ENCODE assay signal across 8 cellular contexts in genomic region chr2:36785179-36785795, GRCh38.
DNase-seq lines count a peak whose midpoint lies in the region; ATAC-seq and TF ChIP-seq lines count a peak whose summit lies in the region.

No MANE protein-coding gene starts in this region.

- TF ChIP-seq POLR2A in esophagus muscularis mucosa (IDR thresholded peaks at IDR 0.05; ENCODE audit: low read depth) (no peak), stomach (IDR thresholded peaks at IDR 0.05) (no peak)

- H3K27me3 ChIP-seq in BE2C = peaks cover 5% of the 10 kb centered on the region
- H3K27me3 ChIP-seq in esophagus muscularis mucosa = no peaks in the 10 kb centered on the region
- no peaks in the 10 kb centered on the region for H3K27me3 ChIP-seq in stomach

- no peak overlapping the region for H3K4me3 ChIP-seq in BE2C (ENCODE audit: low read depth, low read length)
- no peak overlapping the region for H3K4me3 ChIP-seq in esophagus muscularis mucosa
- H3K4me3 ChIP-seq in stomach = no peak overlapping the region

- TF ChIP-seq CTCF in BE2C (IDR thresholded peaks at IDR 0.05; ENCODE audit: low read depth, low read length) (peak; percentile 98), esophagus muscularis mucosa (IDR thresholded peaks at IDR 0.05) (peak; percentile 89 to 100 (median 93)), stomach (IDR thresholded peaks at IDR 0.05) (peak in 5 of 7 experiments; percentile 81 to 97 (median 95))

- H3K4me1 Mint-ChIP-seq in natural killer cell treated with Interleukin-12 subunit alpha and Interleukin-12 subunit beta and Interleukin-15 and Interleukin-18, amount 100 ng/mL, for 72 hours (ENCODE audit: low read depth in 2 of 2) = peaks cover 20 to 28% of the 10 kb centered on the region in 2 donors

- no peak overlapping the region for H3K4me3 Mint-ChIP-seq in natural killer cell treated with Interleukin-12 subunit alpha and Interleukin-12 subunit beta and Interleukin-15 and Interleukin-18, amount 100 ng/mL, for 72 hours

- ATAC-seq in natural killer cell treated with Interleukin-12 subunit alpha and Interleukin-12 subunit beta and Interleukin-15 and Interleukin-18, amount 100 ng/mL, for 72 hours = peak; percentile 79 to 80

- no peak for TF ChIP-seq EP300 in esophagus muscularis mucosa (IDR thresholded peaks at IDR 0.05)
- TF ChIP-seq EP300 in stomach (IDR thresholded peaks at IDR 0.05) = no peak

- intact Hi-C loops in esophagus muscularis mucosa (cut with DNase I) = no loop called here
- intact Hi-C loops in stomach (cut with DNase I; ENCODE audit: low total_unique reads) = loop anchor here (10.0 kb wide), 1 partner anchor 430 kb away; the partner anchor contains the start of gene CRIM1

- WGBS in esophagus muscularis mucosa = 36% methylated on average over 5 of the region's 5 CpGs
- 26 to 35% (median 34%) methylated on average over 5 of the region's 5 CpGs for WGBS in stomach, 5 donors

- no peaks in the 10 kb centered on the region for H3K36me3 Mint-ChIP-seq in natural killer cell treated with Interleukin-12 subunit alpha and Interleukin-12 subunit beta and Interleukin-15 and Interleukin-18, amount 100 ng/mL, for 72 hours

- H3K9me3 Mint-ChIP-seq in natural killer cell treated with Interleukin-12 subunit alpha and Interleukin-12 subunit beta and Interleukin-15 and Interleukin-18, amount 100 ng/mL, for 72 hours = no peaks in the 10 kb centered on the region

- H3K4me1 ChIP-seq in BE2C = no peaks in the 10 kb centered on the region
- peaks cover 0 to 10% (median 5%) of the 10 kb centered on the region in 4 donors for H3K4me1 ChIP-seq in esophagus muscularis mucosa
- H3K4me1 ChIP-seq in stomach = peaks cover 0 to 2% (median 0%) of the 10 kb centered on the region in 4 donors

- H3K27me3 Mint-ChIP-seq in natural killer cell treated with Interleukin-12 subunit alpha and Interleukin-12 subunit beta and Interleukin-15 and Interleukin-18, amount 100 ng/mL, for 72 hours = peaks cover 6 to 8% of the 10 kb centered on the region in 2 donors

- peak; percentile 39 for DNase-seq in BE2C
- DNase-seq in GM19238 (ENCODE audit: insufficient read length, low spot score) = peak; percentile 44
- peak; percentile 73 for DNase-seq in HK-2 (ENCODE audit: unreplicated experiment)
- peak; percentile 38 for DNase-seq in NOMO-1 treated with DMSO at 0.1 percent for 48 hours (lab: John Stamatoyannopoulos, UW; ENCODE audit: unreplicated experiment)
- peak; percentile 23 for DNase-seq in activated CD8-positive, alpha-beta memory T cell treated with anti-CD3 and anti-CD28 coated beads, Interleukin-2, amount 50 U/mL, for 24 hours (ENCODE audit: extremely low read depth)
- DNase-seq in esophagus muscularis mucosa (ENCODE audit: extremely low spot score) = no peak
- peak; percentile 74 for DNase-seq in natural killer cell treated with Interleukin-12 subunit alpha and Interleukin-12 subunit beta and Interleukin-15 and Interleukin-18, amount 100 ng/mL, for 72 hours (ENCODE audit: low spot score)
- peak; percentile 69 for DNase-seq in stomach

- H3K9me3 ChIP-seq in BE2C (no peaks in the 10 kb centered on the region), esophagus muscularis mucosa (no peaks in the 10 kb centered on the region), stomach (no peaks in the 10 kb centered on the region)

- no peak overlapping the region for H3K27ac Mint-ChIP-seq in natural killer cell treated with Interleukin-12 subunit alpha and Interleukin-12 subunit beta and Interleukin-15 and Interleukin-18, amount 100 ng/mL, for 72 hours

- H3K36me3 ChIP-seq in BE2C (no peaks in the 10 kb centered on the region), esophagus muscularis mucosa (no peaks in the 10 kb centered on the region), stomach (no peaks in the 10 kb centered on the region)

- H3K27ac ChIP-seq in esophagus muscularis mucosa (replicated peaks in 1 of 4) (no peak overlapping the region), stomach (no peak overlapping the region)
